9 cellular contexts compared by ENCODE assay signal in genomic region chr13:79782541-79783216, GRCh38.
A peak's percentile ranks its signal among the peaks of the same experiment; 100 is the strongest.
DNase-seq lines count a peak whose midpoint lies in the region; ATAC-seq, FAIRE-seq and TF ChIP-seq lines count a peak whose summit lies in the region.
"Had no signal": no experiment of that assay in that cellular context is flagged by ENCODE, and none has a peak within 500 bp of the region (broad histone marks: within the 10 kb centered on the region; RNA-seq: fewer than 3 reads in every experiment).

No MANE protein-coding gene starts in this region.

- TF ChIP-seq POLR2A in upper lobe of left lung (IDR thresholded peaks at IDR 0.05): no peak

- WGBS in upper lobe of left lung, 2 donors: 54 to 59% methylated on average over 12 to 14 of the region's 14 CpGs

- DNase-seq in NCI-H1436 (lab: John Stamatoyannopoulos, UW) (peak; percentile 8), NCI-H1436 treated with DMSO at 0.1 percent for 48 hours (lab: John Stamatoyannopoulos, UW) (no peak), keratinocyte (ENCODE audit: low read depth, low spot score) (no peak), upper lobe of left lung (peak in 1 of 2 donors; percentile 47)

- no peak for TF ChIP-seq EP300 in upper lobe of left lung (IDR thresholded peaks at IDR 0.05)

- dilution Hi-C loops in keratinocyte (cut with MboI; ENCODE audit: extremely low pct_ligation_motif_present, low sequenced_read_pairs): no loop called here

- no peaks in the 10 kb centered on the region for H3K79me2 ChIP-seq in keratinocyte (ENCODE audit: control insufficient read depth, insufficient read depth, low read length)

- ATAC-seq in upper lobe of left lung (ENCODE audit: low FRiP score in 2 of 2) (peak; percentile 51 to 88), HG02798 (IDR thresholded peaks at IDR 0.05; ENCODE audit: poor library complexity, unreplicated experiment) (no peak), GM21619 (IDR thresholded peaks at IDR 0.05; ENCODE audit: unreplicated experiment) (no peak), HG02610 (IDR thresholded peaks at IDR 0.05; ENCODE audit: unreplicated experiment) (no peak)

- no peak overlapping the region for H3K4me2 ChIP-seq in keratinocyte (ENCODE audit: control insufficient read depth, extremely low read depth, insufficient read depth, low read depth, low read length)

- H3K36me3 Mint-ChIP-seq in brain: no peaks in the 10 kb centered on the region

- peaks cover 40% of the 10 kb centered on the region for H3K4me1 Mint-ChIP-seq in brain

- TF ChIP-seq CTCF in brain (conservative IDR thresholded peaks at IDR 0.05): no peak
- no peak for TF ChIP-seq CTCF in keratinocyte (optimal IDR thresholded peaks at IDR 0.05 in 1 of 3, IDR thresholded peaks at IDR 0.05 in 1 of 3, conservative IDR thresholded peaks at IDR 0.05 in 1 of 3; ENCODE audit: extremely low read depth in 1 of 3, insufficient read depth in 2 of 3, low read length in 3 of 3)
- no peak for TF ChIP-seq CTCF in upper lobe of left lung (IDR thresholded peaks at IDR 0.05)

- no peaks in the 10 kb centered on the region for H3K9me1 ChIP-seq in keratinocyte (ENCODE audit: control insufficient read depth, extremely low read depth, insufficient read depth, low read length)

- H3K9me3 Mint-ChIP-seq in brain: peaks cover 6 to 16% (median 14%) of the 10 kb centered on the region in 5 experiments

- H3K9ac ChIP-seq in keratinocyte (ENCODE audit: control insufficient read depth, extremely low read depth, insufficient read depth, low read length): no peak overlapping the region

- peak overlapping the region; percentile 61 to 76 (median 67) for H3K4me3 Mint-ChIP-seq in brain

- peak overlapping the region; percentile 40 to 97 (median 76) for H3K27ac Mint-ChIP-seq in brain

- H3K36me3 ChIP-seq in keratinocyte (ENCODE audit: control insufficient read depth in 2 of 2, extremely low read depth in 1 of 2, insufficient read depth in 2 of 2, low read length in 2 of 2): no peaks in the 10 kb centered on the region
- H3K36me3 ChIP-seq in upper lobe of left lung: no peaks in the 10 kb centered on the region

- H3K27ac ChIP-seq in keratinocyte (ENCODE audit: control insufficient read depth, insufficient read depth, low read length): no peak overlapping the region
- H3K27ac ChIP-seq in upper lobe of left lung: peak overlapping the region in 2 of 4 donors; percentile 15 to 20

- H3K27me3 ChIP-seq in keratinocyte (ENCODE audit: control insufficient read depth, extremely low read depth, insufficient read depth, low read length) (no peaks in the 10 kb centered on the region), upper lobe of left lung (no peaks in the 10 kb centered on the region)

- peaks cover 8% of the 10 kb centered on the region for H3K27me3 Mint-ChIP-seq in brain

- FAIRE-seq in keratinocyte (lab: Jason Lieb, UNC): no peak
- FAIRE-seq: A204.1 had no signal

- peak overlapping the region; percentile 61 for H2AFZ ChIP-seq in keratinocyte (ENCODE audit: control insufficient read depth, low read length)

- H3K4me1 ChIP-seq in keratinocyte (ENCODE audit: control insufficient read depth, extremely low read depth, insufficient read depth, low read length) (peaks cover 19% of the 10 kb centered on the region), upper lobe of left lung (peaks cover 0 to 7% (median 3%) of the 10 kb centered on the region in 4 donors)

- H3K4me3 ChIP-seq in keratinocyte (ENCODE audit: control insufficient read depth in 2 of 3, extremely low read depth in 1 of 3, insufficient read depth in 2 of 3, low read depth in 1 of 3, low read length in 3 of 3) (no peak overlapping the region), upper lobe of left lung (no peak overlapping the region)

- H3K9me3 ChIP-seq in keratinocyte (ENCODE audit: control insufficient read depth, low read depth, low read length) (no peaks in the 10 kb centered on the region), upper lobe of left lung (no peaks in the 10 kb centered on the region)

- no peaks in the 10 kb centered on the region for H4K20me1 ChIP-seq in keratinocyte (ENCODE audit: control insufficient read depth, extremely low read depth, insufficient read depth, low read length)

Comparison
In these comparisons a context has a peak if more than half of its experiments do, and no peak if none do; other contexts are left out.
1. ATAC-seq: peak in upper lobe of left lung (2 of 2); none in HG02798 (single experiment), GM21619 (single experiment) and HG02610 (single experiment).